In the genomic region with DNA sequence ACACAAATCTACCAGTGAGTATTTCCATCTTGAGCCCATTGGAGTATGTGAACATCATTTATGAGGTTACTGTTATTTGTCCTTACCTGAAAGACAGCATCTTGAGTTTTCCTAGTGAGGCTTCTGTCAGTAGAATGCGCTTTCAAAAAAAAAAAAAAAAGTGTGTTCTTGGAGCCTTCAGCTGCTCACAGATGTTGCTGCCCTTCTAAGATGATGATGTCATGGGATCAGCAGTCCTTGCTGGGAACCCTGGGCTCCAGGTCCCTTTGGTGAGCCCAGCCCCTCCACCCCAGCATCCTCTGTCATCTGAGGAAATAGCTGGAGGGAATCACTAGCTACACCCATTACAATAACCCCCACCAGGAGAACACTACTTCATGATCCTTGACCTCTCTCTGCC, we compare ENCODE assay signal across 10 cellular contexts.
"Had no signal": no experiment of that assay in that cellular context is flagged by ENCODE, and none has a peak within 500 bp of the region (broad histone marks: within the 10 kb centered on the region; RNA-seq: fewer than 3 reads in every experiment).

No MANE protein-coding gene starts in this region.

- FAIRE-seq: H1, H54, K562 had no signal

- H2AFZ ChIP-seq: GM23338 had no signal

- H3K4me2 ChIP-seq: GM23338 had no signal

- DNase-seq: H9, HCEC 1CT, HFFc6, IMR-90, KG1 had no signal

- ATAC-seq: GM23338, K562 had no signal

- H3K4me3 ChIP-seq: GM23338, K562 had no signal

- H3K27ac ChIP-seq: HL-60 had no signal
